ENCODE assay signal across 21 cellular contexts in genomic region chr1:42975561-42976225, GRCh38.
"Had no signal": no experiment of that assay in that cellular context is flagged by ENCODE, and none has a peak within 500 bp of the region (broad histone marks: within the 10 kb centered on the region; RNA-seq: fewer than 3 reads in every experiment).

No MANE protein-coding gene starts in this region.

- H2AFZ ChIP-seq: hepatocyte, neural progenitor cell had no signal

- H3K79me2 ChIP-seq: hepatocyte had no signal

- FAIRE-seq: kidney had no signal

- H3K27ac Mint-ChIP-seq: endodermal cell; naive thymus-derived CD4-positive, alpha-beta T cell; stimulated activated naive CD8-positive, alpha-beta T cell treated with anti-CD3 and anti-CD28 coated beads, Interleukin-15, Interleukin-2, amounts not matched to agents 100 ng/mL and 50 ng/mL, for 24 hours had no signal

- H3K36me3 ChIP-seq: left ventricle myocardium inferior, lower lobe of right lung, neural progenitor cell, ovary had no signal

- H3K4me3 ChIP-seq: coronary artery, hepatocyte, left ventricle myocardium inferior, lower lobe of right lung, neural progenitor cell, ovary, tibial artery had no signal

- H3K27ac ChIP-seq: coronary artery, hepatocyte, left ventricle myocardium inferior, lower lobe of right lung, neural progenitor cell, ovary, tibial artery had no signal

- H3K4me1 ChIP-seq: lower lobe of right lung, tibial artery had no signal

- H3K27me3 Mint-ChIP-seq: naive thymus-derived CD4-positive, alpha-beta T cell; stimulated activated memory B cell treated with anti-CD40 and anti-IgM and Interleukin-4, amounts not matched to agents 10 μg/mL and 1 μg/mL and 100 μg/mL, for 72 hours; stimulated activated naive CD8-positive, alpha-beta T cell treated with anti-CD3 and anti-CD28 coated beads, Interleukin-15, Interleukin-2, amounts not matched to agents 100 ng/mL and 50 ng/mL, for 24 hours had no signal

- H3K4me2 ChIP-seq: hepatocyte, neural progenitor cell had no signal

- DNase-seq: effector CD4-positive, alpha-beta T cell; endodermal cell; foreskin melanocyte; head of caudate nucleus; kidney; left cardiac atrium; left ventricle myocardium inferior; lower lobe of right lung; mesendoderm; naive thymus-derived CD4-positive, alpha-beta T cell; nucleus accumbens; ovary; right cardiac atrium; stimulated activated CD4-positive, alpha-beta T cell treated with anti-CD3 and anti-CD28 coated beads, Interleukin-4, amount 100 ng/mL, for 1 hour; stimulated activated CD8-positive, alpha-beta memory T cell treated with anti-CD3 and anti-CD28 coated beads, Interleukin-4, amount 100 ng/mL, for 48 hours; tibial artery had no signal

- H3K9me3 Mint-ChIP-seq: endodermal cell; neural progenitor cell; stimulated activated memory B cell treated with anti-CD40 and anti-IgM and Interleukin-4, amounts not matched to agents 10 μg/mL and 1 μg/mL and 100 μg/mL, for 72 hours; stimulated activated naive CD8-positive, alpha-beta T cell treated with anti-CD3 and anti-CD28 coated beads, Interleukin-15, Interleukin-2, amounts not matched to agents 100 ng/mL and 50 ng/mL, for 24 hours had no signal

- H3K4me3 Mint-ChIP-seq: endodermal cell; naive thymus-derived CD4-positive, alpha-beta T cell; neural progenitor cell; stimulated activated memory B cell treated with anti-CD40 and anti-IgM and Interleukin-4, amounts not matched to agents 10 μg/mL and 1 μg/mL and 100 μg/mL, for 72 hours; stimulated activated naive CD8-positive, alpha-beta T cell treated with anti-CD3 and anti-CD28 coated beads, Interleukin-15, Interleukin-2, amounts not matched to agents 100 ng/mL and 50 ng/mL, for 24 hours had no signal

- H3K27me3 ChIP-seq: hepatocyte, neural progenitor cell, ovary, tibial artery had no signal

- ATAC-seq: left cardiac atrium; lower lobe of right lung; naive thymus-derived CD4-positive, alpha-beta T cell; right cardiac atrium; stimulated activated memory B cell treated with anti-CD40 and anti-IgM and Interleukin-4, amounts not matched to agents 10 μg/mL and 1 μg/mL and 100 μg/mL, for 72 hours had no signal

- H3K9me3 ChIP-seq: left ventricle myocardium inferior, lower lobe of right lung, ovary, tibial artery had no signal

- H3K9ac ChIP-seq: neural progenitor cell had no signal
